In the genomic region with DNA sequence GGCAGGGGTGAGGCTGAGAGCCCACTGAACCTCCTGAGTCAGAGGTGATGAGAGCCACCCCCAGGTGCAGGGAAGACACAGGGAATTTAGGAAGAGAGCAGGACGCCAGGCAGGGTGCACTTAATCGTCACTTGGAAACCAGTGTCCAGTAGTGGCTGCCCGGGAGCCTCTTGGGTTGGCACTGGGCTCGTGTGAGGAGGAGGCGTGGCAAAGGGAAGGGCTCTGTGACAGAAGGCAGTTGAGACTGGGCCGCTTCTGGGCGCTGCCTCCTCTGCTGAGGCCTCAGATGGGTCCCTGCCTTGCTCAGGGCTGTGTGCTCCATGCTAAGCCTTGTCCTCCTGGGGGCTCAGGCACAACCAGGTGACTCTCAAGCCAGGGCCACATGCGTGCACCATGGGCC, we compare ENCODE assay signal across 21 cellular contexts. TPM values are rescaled to one million over a fixed set of nuclear protein-coding genes. Genes with fewer than 3 reads are reported as not detected.
DNase-seq lines count a peak whose midpoint lies in the region; ATAC-seq and TF ChIP-seq lines count a peak whose summit lies in the region.
"Had no signal": no experiment of that assay in that cellular context is flagged by ENCODE, and none has a peak within 500 bp of the region (broad histone marks: within the 10 kb centered on the region; RNA-seq: fewer than 3 reads in every experiment).

No MANE protein-coding gene starts in this region.

- H3K9me3 ChIP-seq in right atrium auricular region: no peaks in the 10 kb centered on the region
- H3K9me3 ChIP-seq: Caco-2, HAP-1 had no signal

- no peaks in the 10 kb centered on the region for H3K36me3 ChIP-seq in right atrium auricular region
- H3K36me3 ChIP-seq: HAP-1 had no signal

- DNase-seq in Right ventricle myocardium superior (no peak), right atrium auricular region (ENCODE audit: low spot score) (no peak), NCI-H774 (lab: John Stamatoyannopoulos, UW) (peak; percentile 30), left colon (peak in 1 of 2 donors; percentile 26)
- no peak for DNase-seq in stimulated activated CD4-positive, alpha-beta T cell treated with anti-CD3 and anti-CD28 coated beads, Interleukin-12 subunit alpha, Interleukin-12 subunit beta, amount 100 ng/mL, for 4 hours
- DNase-seq: ACHN, AML-193, Caco-2, GF-D8, GM23248, KG1, NCI-H1048, NCI-H1436, NCI-H2081, NCI-H2171 treated with DMSO at 0.1 percent for 48 hours, NCI-H82 had no signal

- TF ChIP-seq CTCF in right atrium auricular region (IDR thresholded peaks at IDR 0.05): no peak

- intact Hi-C loops in Right ventricle myocardium superior (cut with DNase I): no loop called here
- intact Hi-C loops in left colon (cut with DNase I, micrococcal nuclease): no loop called here

- H3K27ac ChIP-seq in right atrium auricular region: no peak overlapping the region
- H3K27ac ChIP-seq: GM23248 had no signal

- no peak overlapping the region for H3K4me3 ChIP-seq in right atrium auricular region
- H3K4me3 ChIP-seq: GM23248, HAP-1 had no signal

- no peaks in the 10 kb centered on the region for H3K27me3 ChIP-seq in right atrium auricular region

- no peaks in the 10 kb centered on the region for H3K4me1 ChIP-seq in right atrium auricular region
- H3K4me1 ChIP-seq: Caco-2, HAP-1 had no signal

- peak; percentile 66 for ATAC-seq in Right ventricle myocardium superior (ENCODE audit: poor library complexity)
- peak; percentile 71 for ATAC-seq in left colon
- ATAC-seq in GM18907 (IDR thresholded peaks at IDR 0.05; ENCODE audit: unreplicated experiment): no peak
- ATAC-seq in HG02840 (IDR thresholded peaks at IDR 0.05; ENCODE audit: low FRiP score, unreplicated experiment): no peak

RNA-seq across cellular contexts. Expression of a gene that starts 13.3 kb away (rescaled TPM):
- total RNA-seq in Right ventricle myocardium superior: 6.6 TPM
- under 1 TPM; 0.12 to 0.44 TPM for total RNA-seq in right atrium auricular region
- total RNA-seq in left colon: 1 to 10 TPM; 1.5 to 1.6 TPM
- total RNA-seq: Caco-2, GM23248, HT-29, SK-MEL-5 had no signal

RNA-seq across cellular contexts. Expression of a gene that starts 48.1 kb away (rescaled TPM):
- total RNA-seq in Right ventricle myocardium superior: 6.6 TPM
- 10 to 100 TPM; 10.0 to 14.9 TPM for total RNA-seq in right atrium auricular region
- total RNA-seq in left colon: 1 to 10 TPM; 4.7 to 6.7 TPM

Comparison
In these comparisons a context has a peak if more than half of its experiments do, and no peak if none do; other contexts are left out.
1. ATAC-seq: peak in Right ventricle myocardium superior (single experiment) and left colon (single experiment); none in GM18907 (single experiment) and HG02840 (single experiment).